In the genomic region with DNA sequence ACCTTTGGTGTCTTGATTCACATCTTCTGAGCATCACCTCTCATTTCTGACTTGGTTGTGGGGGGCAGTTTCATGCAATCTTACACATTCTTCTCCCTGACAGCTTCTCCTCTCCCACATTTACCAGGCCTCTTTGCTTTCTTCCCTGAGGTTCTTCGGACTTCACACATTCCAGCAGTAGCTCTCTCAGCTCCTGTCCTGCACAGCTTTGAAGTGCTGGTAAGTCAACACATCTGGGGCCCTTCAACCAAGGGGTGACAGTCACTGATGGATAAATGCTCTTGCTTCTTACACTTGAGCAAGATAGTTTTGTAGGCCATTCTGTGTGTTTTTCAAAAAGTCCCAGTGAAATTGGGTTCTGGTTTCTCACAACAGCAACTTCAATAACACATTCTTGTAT, we compare ENCODE assay signal across 2 cellular contexts.
A peak's percentile ranks its signal among the peaks of the same experiment; 100 is the strongest.
TF ChIP-seq lines count a peak whose summit lies in the region.

No MANE protein-coding gene starts in this region.

TF ChIP-seq in HepG2, 621 proteins besides CTCF, POLR2A, EP300 and RAD21 (continues in another document):
- TF ChIP-seq TEAD3 (CRISPR knock-in tag; optimal IDR thresholded peaks at IDR 0.05; ENCODE audit: borderline replicate concordance) (peak; percentile 83), TCF7 (IDR thresholded peaks at IDR 0.05; ENCODE audit: low read depth) (peak; percentile 78), ZNF34 (CRISPR knock-in tag; IDR thresholded peaks at IDR 0.05; ENCODE audit: borderline replicate concordance) (no peak), FOXA1 (IDR thresholded peaks at IDR 0.05) (no peak), FOXA1 (CRISPR knock-in tag; IDR thresholded peaks at IDR 0.05) (0 out of 2 replicates have a peak, but pooled peaks have one; percentile 29), SOX6 (IDR thresholded peaks at IDR 0.05) (no peak), SOX6 (CRISPR knock-in tag; IDR thresholded peaks at IDR 0.05) (no peak), POLR2G (IDR thresholded peaks at IDR 0.05; ENCODE audit: low read depth, low read length) (no peak), ZNF317 (CRISPR knock-in tag; IDR thresholded peaks at IDR 0.05) (no peak), TBX2 (CRISPR knock-in tag; IDR thresholded peaks at IDR 0.05; ENCODE audit: borderline replicate concordance) (peak; percentile 29; the same call in 1 of the 2 replicates), SP5 (CRISPR knock-in tag; IDR thresholded peaks at IDR 0.05; ENCODE audit: borderline replicate concordance, low read depth) (no peak), RARA (CRISPR knock-in tag; IDR thresholded peaks at IDR 0.05) (no peak), ARNT (IDR thresholded peaks at IDR 0.05) (no peak), HMG20A (CRISPR knock-in tag; IDR thresholded peaks at IDR 0.05; ENCODE audit: borderline replicate concordance) (peak; percentile 33; the same call in 1 of the 2 replicates), ZNF781 (CRISPR knock-in tag; IDR thresholded peaks at IDR 0.05; ENCODE audit: borderline replicate concordance, not compliant biosample characterization) (no peak), FOXA3 (CRISPR knock-in tag; IDR thresholded peaks at IDR 0.05) (0 out of 2 replicates have a peak, but pooled peaks have one; percentile 24)
- TF ChIP-seq, protein P1, sequence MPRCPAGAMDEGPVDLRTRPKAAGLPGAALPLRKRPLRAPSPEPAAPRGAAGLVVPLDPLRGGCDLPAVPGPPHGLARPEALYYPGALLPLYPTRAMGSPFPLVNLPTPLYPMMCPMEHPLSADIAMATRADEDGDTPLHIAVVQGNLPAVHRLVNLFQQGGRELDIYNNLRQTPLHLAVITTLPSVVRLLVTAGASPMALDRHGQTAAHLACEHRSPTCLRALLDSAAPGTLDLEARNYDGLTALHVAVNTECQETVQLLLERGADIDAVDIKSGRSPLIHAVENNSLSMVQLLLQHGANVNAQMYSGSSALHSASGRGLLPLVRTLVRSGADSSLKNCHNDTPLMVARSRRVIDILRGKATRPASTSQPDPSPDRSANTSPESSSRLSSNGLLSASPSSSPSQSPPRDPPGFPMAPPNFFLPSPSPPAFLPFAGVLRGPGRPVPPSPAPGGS (CRISPR knock-in tag; IDR thresholded peaks at IDR 0.05), result no peak
- TF ChIP-seq, protein P2, sequence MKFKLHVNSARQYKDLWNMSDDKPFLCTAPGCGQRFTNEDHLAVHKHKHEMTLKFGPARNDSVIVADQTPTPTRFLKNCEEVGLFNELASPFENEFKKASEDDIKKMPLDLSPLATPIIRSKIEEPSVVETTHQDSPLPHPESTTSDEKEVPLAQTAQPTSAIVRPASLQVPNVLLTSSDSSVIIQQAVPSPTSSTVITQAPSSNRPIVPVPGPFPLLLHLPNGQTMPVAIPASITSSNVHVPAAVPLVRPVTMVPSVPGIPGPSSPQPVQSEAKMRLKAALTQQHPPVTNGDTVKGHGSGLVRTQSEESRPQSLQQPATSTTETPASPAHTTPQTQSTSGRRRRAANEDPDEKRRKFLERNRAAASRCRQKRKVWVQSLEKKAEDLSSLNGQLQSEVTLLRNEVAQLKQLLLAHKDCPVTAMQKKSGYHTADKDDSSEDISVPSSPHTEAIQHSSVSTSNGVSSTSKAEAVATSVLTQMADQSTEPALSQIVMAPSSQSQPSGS (CRISPR knock-in tag; IDR thresholded peaks at IDR 0.05), result no peak
- TF ChIP-seq, protein P3, sequence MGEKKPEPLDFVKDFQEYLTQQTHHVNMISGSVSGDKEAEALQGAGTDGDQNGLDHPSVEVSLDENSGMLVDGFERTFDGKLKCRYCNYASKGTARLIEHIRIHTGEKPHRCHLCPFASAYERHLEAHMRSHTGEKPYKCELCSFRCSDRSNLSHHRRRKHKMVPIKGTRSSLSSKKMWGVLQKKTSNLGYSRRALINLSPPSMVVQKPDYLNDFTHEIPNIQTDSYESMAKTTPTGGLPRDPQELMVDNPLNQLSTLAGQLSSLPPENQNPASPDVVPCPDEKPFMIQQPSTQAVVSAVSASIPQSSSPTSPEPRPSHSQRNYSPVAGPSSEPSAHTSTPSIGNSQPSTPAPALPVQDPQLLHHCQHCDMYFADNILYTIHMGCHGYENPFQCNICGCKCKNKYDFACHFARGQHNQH (CRISPR knock-in tag; IDR thresholded peaks at IDR 0.05), result no peak
- TF ChIP-seq, protein P4, sequence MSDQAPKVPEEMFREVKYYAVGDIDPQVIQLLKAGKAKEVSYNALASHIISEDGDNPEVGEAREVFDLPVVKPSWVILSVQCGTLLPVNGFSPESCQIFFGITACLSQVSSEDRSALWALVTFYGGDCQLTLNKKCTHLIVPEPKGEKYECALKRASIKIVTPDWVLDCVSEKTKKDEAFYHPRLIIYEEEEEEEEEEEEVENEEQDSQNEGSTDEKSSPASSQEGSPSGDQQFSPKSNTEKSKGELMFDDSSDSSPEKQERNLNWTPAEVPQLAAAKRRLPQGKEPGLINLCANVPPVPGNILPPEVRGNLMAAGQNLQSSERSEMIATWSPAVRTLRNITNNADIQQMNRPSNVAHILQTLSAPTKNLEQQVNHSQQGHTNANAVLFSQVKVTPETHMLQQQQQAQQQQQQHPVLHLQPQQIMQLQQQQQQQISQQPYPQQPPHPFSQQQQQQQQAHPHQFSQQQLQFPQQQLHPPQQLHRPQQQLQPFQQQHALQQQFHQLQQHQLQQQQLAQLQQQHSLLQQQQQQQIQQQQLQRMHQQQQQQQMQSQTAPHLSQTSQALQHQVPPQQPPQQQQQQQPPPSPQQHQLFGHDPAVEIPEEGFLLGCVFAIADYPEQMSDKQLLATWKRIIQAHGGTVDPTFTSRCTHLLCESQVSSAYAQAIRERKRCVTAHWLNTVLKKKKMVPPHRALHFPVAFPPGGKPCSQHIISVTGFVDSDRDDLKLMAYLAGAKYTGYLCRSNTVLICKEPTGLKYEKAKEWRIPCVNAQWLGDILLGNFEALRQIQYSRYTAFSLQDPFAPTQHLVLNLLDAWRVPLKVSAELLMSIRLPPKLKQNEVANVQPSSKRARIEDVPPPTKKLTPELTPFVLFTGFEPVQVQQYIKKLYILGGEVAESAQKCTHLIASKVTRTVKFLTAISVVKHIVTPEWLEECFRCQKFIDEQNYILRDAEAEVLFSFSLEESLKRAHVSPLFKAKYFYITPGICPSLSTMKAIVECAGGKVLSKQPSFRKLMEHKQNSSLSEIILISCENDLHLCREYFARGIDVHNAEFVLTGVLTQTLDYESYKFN (CRISPR knock-in tag; conservative IDR thresholded peaks at IDR 0.05), result peak; percentile 17; the same call in 1 of the 2 replicates
- TF ChIP-seq, protein P5, sequence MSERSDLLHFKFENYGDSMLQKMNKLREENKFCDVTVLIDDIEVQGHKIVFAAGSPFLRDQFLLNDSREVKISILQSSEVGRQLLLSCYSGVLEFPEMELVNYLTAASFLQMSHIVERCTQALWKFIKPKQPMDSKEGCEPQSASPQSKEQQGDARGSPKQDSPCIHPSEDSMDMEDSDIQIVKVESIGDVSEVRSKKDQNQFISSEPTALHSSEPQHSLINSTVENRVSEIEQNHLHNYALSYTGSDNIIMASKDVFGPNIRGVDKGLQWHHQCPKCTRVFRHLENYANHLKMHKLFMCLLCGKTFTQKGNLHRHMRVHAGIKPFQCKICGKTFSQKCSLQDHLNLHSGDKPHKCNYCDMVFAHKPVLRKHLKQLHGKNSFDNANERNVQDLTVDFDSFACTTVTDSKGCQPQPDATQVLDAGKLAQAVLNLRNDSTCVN (CRISPR knock-in tag; IDR thresholded peaks at IDR 0.05; ENCODE audit: borderline replicate concordance), result no peak

TF ChIP-seq in IMR-90, 13 proteins besides CTCF, POLR2A, EP300 and RAD21:
- TF ChIP-seq RCOR1 (IDR thresholded peaks at IDR 0.05; ENCODE audit: insufficient replicate concordance, low read length) (no peak), MAFK (IDR thresholded peaks at IDR 0.05; ENCODE audit: low read depth, low read length) (no peak), CEBPB (IDR thresholded peaks at IDR 0.05; ENCODE audit: low read depth, low read length) (no peak), MXI1 (IDR thresholded peaks at IDR 0.05; ENCODE audit: borderline replicate concordance, low read depth, low read length) (no peak), CHD1 (IDR thresholded peaks at IDR 0.05; ENCODE audit: low read depth, low read length) (no peak), FOS (IDR thresholded peaks at IDR 0.05; ENCODE audit: low read depth, low read length) (no peak), MAZ (IDR thresholded peaks at IDR 0.05; ENCODE audit: borderline replicate concordance, low read depth, low read length) (no peak), SMC3 (IDR thresholded peaks at IDR 0.05; ENCODE audit: low read depth, low read length) (no peak), BHLHE40 (IDR thresholded peaks at IDR 0.05; ENCODE audit: low read depth, low read length) (no peak), NFE2L2 (IDR thresholded peaks at IDR 0.05; ENCODE audit: low read depth, low read length) (no peak), RFX5 (IDR thresholded peaks at IDR 0.05; ENCODE audit: low read depth, low read length) (no peak)
- TF ChIP-seq, protein P6, sequence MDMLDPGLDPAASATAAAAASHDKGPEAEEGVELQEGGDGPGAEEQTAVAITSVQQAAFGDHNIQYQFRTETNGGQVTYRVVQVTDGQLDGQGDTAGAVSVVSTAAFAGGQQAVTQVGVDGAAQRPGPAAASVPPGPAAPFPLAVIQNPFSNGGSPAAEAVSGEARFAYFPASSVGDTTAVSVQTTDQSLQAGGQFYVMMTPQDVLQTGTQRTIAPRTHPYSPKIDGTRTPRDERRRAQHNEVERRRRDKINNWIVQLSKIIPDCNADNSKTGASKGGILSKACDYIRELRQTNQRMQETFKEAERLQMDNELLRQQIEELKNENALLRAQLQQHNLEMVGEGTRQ (IDR thresholded peaks at IDR 0.05; ENCODE audit: low read depth, low read length), result no peak
- TF ChIP-seq, protein P7, sequence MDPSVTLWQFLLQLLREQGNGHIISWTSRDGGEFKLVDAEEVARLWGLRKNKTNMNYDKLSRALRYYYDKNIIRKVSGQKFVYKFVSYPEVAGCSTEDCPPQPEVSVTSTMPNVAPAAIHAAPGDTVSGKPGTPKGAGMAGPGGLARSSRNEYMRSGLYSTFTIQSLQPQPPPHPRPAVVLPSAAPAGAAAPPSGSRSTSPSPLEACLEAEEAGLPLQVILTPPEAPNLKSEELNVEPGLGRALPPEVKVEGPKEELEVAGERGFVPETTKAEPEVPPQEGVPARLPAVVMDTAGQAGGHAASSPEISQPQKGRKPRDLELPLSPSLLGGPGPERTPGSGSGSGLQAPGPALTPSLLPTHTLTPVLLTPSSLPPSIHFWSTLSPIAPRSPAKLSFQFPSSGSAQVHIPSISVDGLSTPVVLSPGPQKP (IDR thresholded peaks at IDR 0.05; ENCODE audit: borderline replicate concordance, low read depth, low read length), result no peak
TF ChIP-seq in IMR-90: peak in this region for 0.
